Comparison of ENCODE assay signal across 8 cellular contexts in the genomic region with DNA sequence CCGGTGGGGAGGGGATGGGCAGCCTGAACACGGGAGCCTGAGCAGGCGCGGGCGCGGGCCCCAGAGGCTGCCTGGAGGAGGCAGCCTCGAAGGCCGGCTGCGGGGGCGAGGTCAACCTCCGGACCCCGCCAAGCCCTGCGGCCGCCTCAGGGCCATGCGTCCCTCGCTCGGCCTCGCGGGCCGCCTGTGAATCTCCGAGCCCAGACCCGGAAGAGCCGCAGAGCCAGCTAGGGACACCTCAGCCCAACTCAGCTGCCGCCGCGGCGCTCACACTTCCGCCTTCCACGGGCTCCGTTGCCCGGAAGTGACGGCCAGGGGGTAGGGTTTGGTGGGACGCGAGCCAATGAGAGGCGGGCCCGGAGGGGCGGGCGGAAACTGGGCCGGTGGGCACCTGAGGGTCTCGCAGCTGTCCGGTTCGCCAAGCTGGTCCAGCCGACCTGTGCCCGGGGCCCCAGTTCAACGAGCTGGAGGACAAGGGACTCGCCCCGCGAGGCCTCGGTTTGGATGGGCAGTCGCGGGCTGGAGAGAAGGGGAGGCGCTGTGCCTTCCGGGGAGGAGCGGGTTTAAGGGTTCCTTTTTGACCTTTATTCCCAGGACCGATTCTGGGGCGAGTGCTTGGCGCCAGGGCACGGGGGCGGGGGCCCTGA. TPM values are rescaled to one million over a fixed set of nuclear protein-coding genes. Genes with fewer than 3 reads are reported as not detected.
A peak's percentile ranks its signal among the peaks of the same experiment; 100 is the strongest.
DNase-seq lines count a peak whose midpoint lies in the region; ATAC-seq and TF ChIP-seq lines count a peak whose summit lies in the region.

A gene (minus strand): TSS at position 277 of the 647 bp plus-strand sequence. CDS start 386 bp downstream, outside the sequence.

- DNase-seq in AG04450 (ENCODE audit: low read depth, low spot score) (peak; percentile 29), NCI-H226 (peak; percentile 80), cardiac fibroblast (ENCODE audit: low read depth in 2 of 2) (peak; percentile 79 to 82), inferior parietal cortex (ENCODE audit: extremely low spot score) (peak; percentile 93), spleen (peak; percentile 99)
- DNase-seq in activated CD4-positive, CD25-positive, alpha-beta regulatory T cell (lab: John Stamatoyannopoulos, UW), result peak; percentile 74 to 88 (median 87)

- ATAC-seq in GM18867 (IDR thresholded peaks at IDR 0.05; ENCODE audit: unreplicated experiment) (peak; percentile 78), HG03097 (IDR thresholded peaks at IDR 0.05; ENCODE audit: low FRiP score, unreplicated experiment) (peak; percentile 77)

- intact Hi-C loops in spleen (cut with DNase I; ENCODE audit: low total_unique reads), result no loop called here

- POLR2A ChIA-PET in AG04450 (lab: Yijun Ruan, JAX), result interaction anchor here (0.6 to 1.4 kb wide), 7 partner anchors 28 to 257 kb away, joined by 3 to 6 read pairs (median 3); no protein-coding TSS in a partner anchor

- TF ChIP-seq CTCF in AG04450 (IDR thresholded peaks at IDR 0.05; ENCODE audit: low read depth, low read length) (peak; percentile 24), cardiac fibroblast (IDR thresholded peaks at IDR 0.05; ENCODE audit: low read depth, low read length) (no peak), spleen (IDR thresholded peaks at IDR 0.05 in 8 of 11, conservative IDR thresholded peaks at IDR 0.05 in 3 of 11) (peak in 2 of 11 experiments; percentile 7 to 38)

- 0% methylated on average over 24 to 59 of the region's 59 CpGs for WGBS in spleen, 5 donors

- peak; percentile 61 to 86 (median 80) for TF ChIP-seq POLR2A in spleen (IDR thresholded peaks at IDR 0.05)

- peaks cover 23 to 59% (median 50%) of the 10 kb centered on the region in 6 donors for H3K4me1 ChIP-seq in spleen

- H3K36me3 ChIP-seq in spleen, result peaks cover 0 to 17% (median 2%) of the 10 kb centered on the region in 6 donors

- CTCF ChIA-PET in AG04450 (lab: Charles Lee), result interaction anchor here (0.7 kb wide), 1 partner anchor 13 kb away, joined by 6 read pairs; no protein-coding TSS in a partner anchor

- H3K27me3 ChIP-seq in AG04450 (ENCODE audit: control insufficient read depth, insufficient read depth, low read length) (no peaks in the 10 kb centered on the region), spleen (replicated peaks in 1 of 7) (no peaks in the 10 kb centered on the region)

- H3K27ac ChIP-seq in AG04450 (ENCODE audit: low read depth, low read length), result peak within 1 kb of the TSS; percentile 31
- H3K27ac ChIP-seq in spleen, result peak within 1 kb of the TSS; percentile 91 to 99 (median 95)

- H3K4me3 ChIP-seq in AG04450 (ENCODE audit: low read depth, low read length) (peak within 1 kb of the TSS; percentile 80), cardiac fibroblast (replicated peaks in 1 of 2; ENCODE audit: low read depth in 2 of 2, low read length in 2 of 2) (peak within 1 kb of the TSS; percentile 79 to 84), spleen (peak within 1 kb of the TSS; percentile 68 to 96 (median 88))

- peaks cover 3% of the 10 kb centered on the region; the same call in 1 of the 2 replicates for H3K9me3 ChIP-seq in AG04450 (ENCODE audit: control insufficient read depth, insufficient read depth, low read length)
- no peaks in the 10 kb centered on the region for H3K9me3 ChIP-seq in spleen

RNA-seq across cellular contexts. Expression of the gene that starts here (rescaled TPM):
- polyA plus RNA-seq in AG04450 (2011; rRNA removed), result 29.3 and 40.8 TPM in 2 replicates
- polyA minus RNA-seq in AG04450 (2011; rRNA and poly(A)+ RNA removed), result 50.3 and 59.9 TPM in 2 replicates
- 100 to 1,000 TPM in 1 of 7 donors, 10 to 100 TPM in 6; 82.8 to 112 (median 95.0) TPM for total RNA-seq in spleen
- polyA plus RNA-seq in spleen, result 10 to 100 TPM; 54.9 to 85.1 (median 71.4) TPM

Comparison
In these comparisons a context has a peak if more than half of its experiments do, and no peak if none do; other contexts are left out.
1. Peak in every context shown above with its lines: DNase-seq, ATAC-seq, H3K4me3 ChIP-seq and H3K27ac ChIP-seq.
2. DNase-seq: peak in every context shown above with its lines; median percentile 99 in spleen; 93 in inferior parietal cortex; 87 in activated CD4-positive, CD25-positive, alpha-beta regulatory T cell; 80 in cardiac fibroblast; 80 in NCI-H226; 29 in AG04450.